1 cellular context compared by ENCODE assay signal in the genomic region with DNA sequence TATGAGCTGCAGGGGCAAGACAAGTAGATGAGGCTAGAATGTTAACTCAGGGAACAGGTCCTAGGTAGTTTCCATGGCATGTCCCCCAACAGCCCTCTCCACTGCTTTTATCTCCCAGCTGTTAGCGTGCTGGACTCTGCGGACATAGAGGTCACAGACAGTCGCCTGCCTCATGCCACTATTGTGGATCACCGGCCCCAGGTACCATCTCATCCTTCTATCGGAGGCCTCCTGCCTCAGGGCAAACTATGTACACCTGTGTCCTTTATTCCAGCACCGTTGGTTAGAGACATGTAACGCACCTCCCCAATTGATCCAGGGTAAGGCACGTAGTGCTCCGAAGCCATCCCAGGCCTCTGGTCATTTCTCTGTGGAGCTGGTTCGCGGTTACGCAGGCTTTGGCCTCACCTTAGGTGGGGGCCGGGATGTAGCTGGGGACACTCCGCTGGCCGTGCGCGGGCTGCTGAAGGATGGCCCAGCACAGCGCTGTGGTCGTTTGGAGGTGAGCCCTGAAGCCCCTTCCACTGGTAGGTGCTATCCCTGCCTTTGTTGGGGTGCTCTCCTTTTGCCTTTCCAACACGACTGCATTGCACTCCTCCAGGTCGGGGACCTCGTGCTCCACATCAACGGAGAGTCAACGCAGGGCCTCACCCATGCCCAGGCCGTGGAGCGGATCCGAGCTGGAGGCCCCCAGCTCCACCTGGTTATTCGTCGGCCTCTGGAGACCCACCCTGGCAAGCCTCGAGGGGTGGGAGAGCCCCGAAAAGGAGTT.
TF ChIP-seq lines count a peak whose summit lies in the region.

No MANE protein-coding gene starts in this region.

TF ChIP-seq in liver, 16 proteins besides CTCF, POLR2A, EP300 and RAD21 (continued from another document):
- TF ChIP-seq, protein P1, sequence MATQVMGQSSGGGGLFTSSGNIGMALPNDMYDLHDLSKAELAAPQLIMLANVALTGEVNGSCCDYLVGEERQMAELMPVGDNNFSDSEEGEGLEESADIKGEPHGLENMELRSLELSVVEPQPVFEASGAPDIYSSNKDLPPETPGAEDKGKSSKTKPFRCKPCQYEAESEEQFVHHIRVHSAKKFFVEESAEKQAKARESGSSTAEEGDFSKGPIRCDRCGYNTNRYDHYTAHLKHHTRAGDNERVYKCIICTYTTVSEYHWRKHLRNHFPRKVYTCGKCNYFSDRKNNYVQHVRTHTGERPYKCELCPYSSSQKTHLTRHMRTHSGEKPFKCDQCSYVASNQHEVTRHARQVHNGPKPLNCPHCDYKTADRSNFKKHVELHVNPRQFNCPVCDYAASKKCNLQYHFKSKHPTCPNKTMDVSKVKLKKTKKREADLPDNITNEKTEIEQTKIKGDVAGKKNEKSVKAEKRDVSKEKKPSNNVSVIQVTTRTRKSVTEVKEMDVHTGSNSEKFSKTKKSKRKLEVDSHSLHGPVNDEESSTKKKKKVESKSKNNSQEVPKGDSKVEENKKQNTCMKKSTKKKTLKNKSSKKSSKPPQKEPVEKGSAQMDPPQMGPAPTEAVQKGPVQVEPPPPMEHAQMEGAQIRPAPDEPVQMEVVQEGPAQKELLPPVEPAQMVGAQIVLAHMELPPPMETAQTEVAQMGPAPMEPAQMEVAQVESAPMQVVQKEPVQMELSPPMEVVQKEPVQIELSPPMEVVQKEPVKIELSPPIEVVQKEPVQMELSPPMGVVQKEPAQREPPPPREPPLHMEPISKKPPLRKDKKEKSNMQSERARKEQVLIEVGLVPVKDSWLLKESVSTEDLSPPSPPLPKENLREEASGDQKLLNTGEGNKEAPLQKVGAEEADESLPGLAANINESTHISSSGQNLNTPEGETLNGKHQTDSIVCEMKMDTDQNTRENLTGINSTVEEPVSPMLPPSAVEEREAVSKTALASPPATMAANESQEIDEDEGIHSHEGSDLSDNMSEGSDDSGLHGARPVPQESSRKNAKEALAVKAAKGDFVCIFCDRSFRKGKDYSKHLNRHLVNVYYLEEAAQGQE (IDR thresholded peaks at IDR 0.05) = no peak
- TF ChIP-seq, protein P2, sequence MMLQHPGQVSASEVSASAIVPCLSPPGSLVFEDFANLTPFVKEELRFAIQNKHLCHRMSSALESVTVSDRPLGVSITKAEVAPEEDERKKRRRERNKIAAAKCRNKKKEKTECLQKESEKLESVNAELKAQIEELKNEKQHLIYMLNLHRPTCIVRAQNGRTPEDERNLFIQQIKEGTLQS (IDR thresholded peaks at IDR 0.05) = no peak
- TF ChIP-seq FOXA2 (IDR thresholded peaks at IDR 0.05) = no peak
- TF ChIP-seq HNF4G (IDR thresholded peaks at IDR 0.05) = no peak
- TF ChIP-seq FOXA1 (IDR thresholded peaks at IDR 0.05) = no peak
- TF ChIP-seq, protein P3, sequence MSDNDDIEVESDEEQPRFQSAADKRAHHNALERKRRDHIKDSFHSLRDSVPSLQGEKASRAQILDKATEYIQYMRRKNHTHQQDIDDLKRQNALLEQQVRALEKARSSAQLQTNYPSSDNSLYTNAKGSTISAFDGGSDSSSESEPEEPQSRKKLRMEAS (IDR thresholded peaks at IDR 0.05) = no peak
- TF ChIP-seq EGR1 (IDR thresholded peaks at IDR 0.05; ENCODE audit: low read depth in 2 of 2) = no peak
- no peak for TF ChIP-seq YY1 (IDR thresholded peaks at IDR 0.05)
- no peak for TF ChIP-seq HNF4A (conservative IDR thresholded peaks at IDR 0.05)
- TF ChIP-seq RXRA (IDR thresholded peaks at IDR 0.05) = no peak
- TF ChIP-seq, protein P4, sequence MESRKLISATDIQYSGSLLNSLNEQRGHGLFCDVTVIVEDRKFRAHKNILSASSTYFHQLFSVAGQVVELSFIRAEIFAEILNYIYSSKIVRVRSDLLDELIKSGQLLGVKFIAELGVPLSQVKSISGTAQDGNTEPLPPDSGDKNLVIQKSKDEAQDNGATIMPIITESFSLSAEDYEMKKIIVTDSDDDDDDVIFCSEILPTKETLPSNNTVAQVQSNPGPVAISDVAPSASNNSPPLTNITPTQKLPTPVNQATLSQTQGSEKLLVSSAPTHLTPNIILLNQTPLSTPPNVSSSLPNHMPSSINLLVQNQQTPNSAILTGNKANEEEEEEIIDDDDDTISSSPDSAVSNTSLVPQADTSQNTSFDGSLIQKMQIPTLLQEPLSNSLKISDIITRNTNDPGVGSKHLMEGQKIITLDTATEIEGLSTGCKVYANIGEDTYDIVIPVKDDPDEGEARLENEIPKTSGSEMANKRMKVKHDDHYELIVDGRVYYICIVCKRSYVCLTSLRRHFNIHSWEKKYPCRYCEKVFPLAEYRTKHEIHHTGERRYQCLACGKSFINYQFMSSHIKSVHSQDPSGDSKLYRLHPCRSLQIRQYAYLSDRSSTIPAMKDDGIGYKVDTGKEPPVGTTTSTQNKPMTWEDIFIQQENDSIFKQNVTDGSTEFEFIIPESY (IDR thresholded peaks at IDR 0.05) = no peak
- TF ChIP-seq JUND (IDR thresholded peaks at IDR 0.05) = no peak
- TF ChIP-seq GABPA (IDR thresholded peaks at IDR 0.05 in 1 of 2, conservative IDR thresholded peaks at IDR 0.05 in 1 of 2) = no peak
- TF ChIP-seq NR2F2 (IDR thresholded peaks at IDR 0.05) = no peak
TF ChIP-seq in liver: peak in this region for 0.
